Comparison of ENCODE assay signal across 8 cellular contexts in genomic region chr3:47782538-47783308, GRCh38. TPM values are rescaled to one million over a fixed set of nuclear protein-coding genes. Genes with fewer than 3 reads are reported as not detected.
DNase-seq lines count a peak whose midpoint lies in the region; ATAC-seq and TF ChIP-seq lines count a peak whose summit lies in the region.

No MANE protein-coding gene starts in this region.

- peak overlapping the region; percentile 78 for H3K4me3 ChIP-seq in suprapubic skin

- peak overlapping the region; percentile 88 to 96 for H3K4me3 Mint-ChIP-seq in activated T-cell treated with anti-CD3 and anti-CD28 coated beads, Interleukin-2, amount 50 U/mL, for 72 hours
- peak overlapping the region; percentile 85 for H3K4me3 Mint-ChIP-seq in activated CD4-positive, alpha-beta memory T cell treated with anti-CD3 and anti-CD28 coated beads, Interleukin-2, amount 10 ng/mL, durations not matched to agents 7 days and 5 days
- peak overlapping the region; percentile 89 to 96 (median 92) for H3K4me3 Mint-ChIP-seq in immature natural killer cell

- POLR2A ChIA-PET in activated CD4-positive, alpha-beta memory T cell treated with anti-CD3 and anti-CD28 coated beads, Interleukin-2, amount 10 ng/mL, durations not matched to agents 7 days and 5 days (lab: Charles Lee), result no interaction called here

- no peak for TF ChIP-seq CTCF in suprapubic skin (IDR thresholded peaks at IDR 0.05)

- H3K27ac Mint-ChIP-seq in activated T-cell treated with anti-CD3 and anti-CD28 coated beads, Interleukin-2, amount 50 U/mL, for 72 hours, result peak overlapping the region; percentile 90
- peak overlapping the region; percentile 96 for H3K27ac Mint-ChIP-seq in activated CD4-positive, alpha-beta memory T cell treated with anti-CD3 and anti-CD28 coated beads, Interleukin-2, amount 10 ng/mL, durations not matched to agents 7 days and 5 days
- peak overlapping the region; percentile 94 to 100 (median 98) for H3K27ac Mint-ChIP-seq in immature natural killer cell

- TF ChIP-seq POLR2A in suprapubic skin (IDR thresholded peaks at IDR 0.05), result no peak

- H3K27me3 ChIP-seq in suprapubic skin, result no peaks in the 10 kb centered on the region

- no peaks in the 10 kb centered on the region for H3K36me3 ChIP-seq in suprapubic skin

- DNase-seq in activated T-cell treated with anti-CD3 and anti-CD28 coated beads, Interleukin-2, amount 50 U/mL, for 72 hours, result no peak
- no peak for DNase-seq in activated T-cell treated with anti-CD3 and anti-CD28 coated beads, Interleukin-2, amount 50 U/mL, for 1 hour
- DNase-seq in activated CD4-positive, alpha-beta memory T cell treated with anti-CD3 and anti-CD28 coated beads, Interleukin-2, amount 10 ng/mL, durations not matched to agents 7 days and 5 days, result no peak
- DNase-seq in immature natural killer cell (no peak), suprapubic skin (ENCODE audit: low spot score in 2 of 2) (no peak), NCI-H2171 (lab: John Stamatoyannopoulos, UW) (no peak), SKM-1 (lab: John Stamatoyannopoulos, UW; ENCODE audit: unreplicated experiment) (no peak)

- no peaks in the 10 kb centered on the region for H3K9me3 Mint-ChIP-seq in activated T-cell treated with anti-CD3 and anti-CD28 coated beads, Interleukin-2, amount 50 U/mL, for 72 hours
- no peaks in the 10 kb centered on the region for H3K9me3 Mint-ChIP-seq in activated CD4-positive, alpha-beta memory T cell treated with anti-CD3 and anti-CD28 coated beads, Interleukin-2, amount 10 ng/mL, durations not matched to agents 7 days and 5 days
- no peaks in the 10 kb centered on the region for H3K9me3 Mint-ChIP-seq in immature natural killer cell

- TF ChIP-seq EP300 in suprapubic skin (IDR thresholded peaks at IDR 0.05), result no peak

- no peaks in the 10 kb centered on the region for H3K27me3 Mint-ChIP-seq in activated T-cell treated with anti-CD3 and anti-CD28 coated beads, Interleukin-2, amount 50 U/mL, for 72 hours (ENCODE audit: low read depth)
- H3K27me3 Mint-ChIP-seq in activated CD4-positive, alpha-beta memory T cell treated with anti-CD3 and anti-CD28 coated beads, Interleukin-2, amount 10 ng/mL, durations not matched to agents 7 days and 5 days, result no peaks in the 10 kb centered on the region
- peaks cover 7 to 12% (median 9%) of the 10 kb centered on the region in 3 donors for H3K27me3 Mint-ChIP-seq in immature natural killer cell (ENCODE audit: low read depth in 3 of 3)

- H3K4me1 ChIP-seq in suprapubic skin, result peaks cover 34% of the 10 kb centered on the region

- peaks cover 34% of the 10 kb centered on the region for H3K4me1 Mint-ChIP-seq in activated T-cell treated with anti-CD3 and anti-CD28 coated beads, Interleukin-2, amount 50 U/mL, for 72 hours (ENCODE audit: low read depth)
- H3K4me1 Mint-ChIP-seq in activated CD4-positive, alpha-beta memory T cell treated with anti-CD3 and anti-CD28 coated beads, Interleukin-2, amount 10 ng/mL, durations not matched to agents 7 days and 5 days, result peaks cover 22% of the 10 kb centered on the region
- peaks cover 34% of the 10 kb centered on the region in 2 donors for H3K4me1 Mint-ChIP-seq in immature natural killer cell

- peak overlapping the region; percentile 95 for H3K27ac ChIP-seq in suprapubic skin

- CTCF ChIA-PET in activated CD4-positive, alpha-beta memory T cell treated with anti-CD3 and anti-CD28 coated beads, Interleukin-2, amount 10 ng/mL, durations not matched to agents 7 days and 5 days (lab: Charles Lee), result interaction anchor here (0.6 kb wide), 1 partner anchor 264 kb away, joined by 4 read pairs; no protein-coding TSS in a partner anchor

- ATAC-seq in activated T-cell treated with anti-CD3 and anti-CD28 coated beads, Interleukin-2, amount 50 U/mL, for 72 hours (replicated peaks in 1 of 2), result no peak
- no peak for ATAC-seq in GM21447 (IDR thresholded peaks at IDR 0.05; ENCODE audit: unreplicated experiment)

- WGBS in suprapubic skin, result 68% methylated on average over 19 of the region's 19 CpGs

- no peaks in the 10 kb centered on the region for H3K9me3 ChIP-seq in suprapubic skin

- peaks cover 0 to 5% of the 10 kb centered on the region in 2 donors for H3K36me3 Mint-ChIP-seq in activated T-cell treated with anti-CD3 and anti-CD28 coated beads, Interleukin-2, amount 50 U/mL, for 72 hours (ENCODE audit: insufficient read depth in 2 of 2)
- peaks cover 8% of the 10 kb centered on the region for H3K36me3 Mint-ChIP-seq in activated CD4-positive, alpha-beta memory T cell treated with anti-CD3 and anti-CD28 coated beads, Interleukin-2, amount 10 ng/mL, durations not matched to agents 7 days and 5 days (ENCODE audit: low read depth)
- H3K36me3 Mint-ChIP-seq in immature natural killer cell, result no peaks in the 10 kb centered on the region

RNA-seq across cellular contexts. Expression of gene SMARCC1, which starts 1.0 kb away (rescaled TPM):
- 100 to 1,000 TPM in 1 of 2 donors, 10 to 100 TPM in 1; 98.0 to 118 TPM for total RNA-seq in activated T-cell treated with anti-CD3 and anti-CD28 coated beads, Interleukin-2, amount 50 U/mL, for 72 hours
- total RNA-seq in activated CD4-positive, alpha-beta memory T cell treated with anti-CD3 and anti-CD28 coated beads, Interleukin-2, amount 10 ng/mL, durations not matched to agents 7 days and 5 days, result 10 to 100 TPM; 83.0 to 83.7 TPM
- 10 to 100 TPM; 28.4 to 85.4 (median 54.3) TPM for polyA plus RNA-seq in immature natural killer cell
- 10 to 100 TPM; 41.0 to 75.5 (median 58.1) TPM for total RNA-seq in suprapubic skin

RNA-seq across cellular contexts. Expression of gene DHX30, which starts 20.2 kb away (rescaled TPM):
- total RNA-seq in activated T-cell treated with anti-CD3 and anti-CD28 coated beads, Interleukin-2, amount 50 U/mL, for 72 hours, result 10 to 100 TPM; 71.1 to 82.8 TPM
- total RNA-seq in activated CD4-positive, alpha-beta memory T cell treated with anti-CD3 and anti-CD28 coated beads, Interleukin-2, amount 10 ng/mL, durations not matched to agents 7 days and 5 days, result 10 to 100 TPM; 62.0 to 63.0 TPM
- polyA plus RNA-seq in immature natural killer cell, result 10 to 100 TPM; 23.2 to 44.4 (median 28.0) TPM
- 10 to 100 TPM; 56.7 to 74.1 (median 69.4) TPM for total RNA-seq in suprapubic skin
